11 cellular contexts compared by ENCODE assay signal in genomic region chr12:109963743-109964429, GRCh38. TPM values are rescaled to one million over a fixed set of nuclear protein-coding genes. Genes with fewer than 3 reads are reported as not detected.
A peak's percentile ranks its signal among the peaks of the same experiment; 100 is the strongest.
DNase-seq lines count a peak whose midpoint lies in the region; ATAC-seq and TF ChIP-seq lines count a peak whose summit lies in the region.
"Had no signal": no experiment of that assay in that cellular context is flagged by ENCODE, and none has a peak within 500 bp of the region (broad histone marks: within the 10 kb centered on the region; RNA-seq: fewer than 3 reads in every experiment).

No MANE protein-coding gene starts in this region.

- H3K4me1 ChIP-seq in hepatocyte (ENCODE audit: insufficient read depth) (no peaks in the 10 kb centered on the region), transverse colon (peaks cover 0 to 32% (median 12%) of the 10 kb centered on the region in 4 donors)

- H3K4me3 ChIP-seq in hepatocyte (no peak overlapping the region), transverse colon (no peak overlapping the region)

- no peak for TF ChIP-seq EP300 in transverse colon (IDR thresholded peaks at IDR 0.05; ENCODE audit: low read depth)

- H3K4me2 ChIP-seq in hepatocyte: no peak overlapping the region

- H3K27me3 ChIP-seq in hepatocyte (no peaks in the 10 kb centered on the region), transverse colon (no peaks in the 10 kb centered on the region)

- H3K27ac ChIP-seq in hepatocyte: no peak overlapping the region
- H3K27ac ChIP-seq in transverse colon: peak overlapping the region; percentile 54 to 59 (median 55)

- DNase-seq in activated T-cell treated with anti-CD3 and anti-CD28 coated beads, Interleukin-2, amount 50 U/mL, for 24 hours: no peak
- no peak for DNase-seq in activated T-cell treated with anti-CD3 and anti-CD28 coated beads, Interleukin-2, amount 50 U/mL, for 1 hour
- DNase-seq in amniotic epithelial cell (ENCODE audit: low read depth) (peak; percentile 87), hepatocyte (ENCODE audit: low spot score) (peak; percentile 46), transverse colon (peak; percentile 45), midbrain (lab: John Stamatoyannopoulos, UW) (no peak)
- DNase-seq in stimulated activated naive CD8-positive, alpha-beta T cell treated with anti-CD3 and anti-CD28 coated beads, Interleukin-15, Interleukin-2, amounts not matched to agents 100 U/mL and 50 U/mL, for 24 hours: no peak
- DNase-seq: GDM1, NCI-H1694, T1000 had no signal

- H3K9me2 ChIP-seq in hepatocyte (replicated peaks; ENCODE audit: insufficient read depth): no peaks in the 10 kb centered on the region

- no peak overlapping the region for H3K4me3 Mint-ChIP-seq in activated T-cell treated with anti-CD3 and anti-CD28 coated beads, Interleukin-2, amount 50 U/mL, for 24 hours

- peak overlapping the region; percentile 67 for H3K27ac Mint-ChIP-seq in activated T-cell treated with anti-CD3 and anti-CD28 coated beads, Interleukin-2, amount 50 U/mL, for 24 hours

- H3K27me3 Mint-ChIP-seq in activated T-cell treated with anti-CD3 and anti-CD28 coated beads, Interleukin-2, amount 50 U/mL, for 24 hours: no peaks in the 10 kb centered on the region

- H3K9me3 Mint-ChIP-seq in activated T-cell treated with anti-CD3 and anti-CD28 coated beads, Interleukin-2, amount 50 U/mL, for 24 hours: no peaks in the 10 kb centered on the region

- H3K36me3 ChIP-seq in hepatocyte (replicated peaks; ENCODE audit: insufficient read depth, low read depth) (no peaks in the 10 kb centered on the region), transverse colon (peaks cover 0 to 44% (median 10%) of the 10 kb centered on the region in 4 donors)

- H3K79me2 ChIP-seq in hepatocyte: no peaks in the 10 kb centered on the region

- WGBS in hepatocyte (ENCODE audit: low lambda C conversion rate, missing lambda C conversion rate): 72% methylated on average over 4 of the region's 4 CpGs
- 54 to 56% methylated on average over 4 of the region's 4 CpGs for WGBS in transverse colon (ENCODE audit: low coverage in 1 of 2), 2 donors

- no peak for TF ChIP-seq POLR2A in transverse colon (IDR thresholded peaks at IDR 0.05)

- H3K9me3 ChIP-seq in hepatocyte (ENCODE audit: low read depth) (no peaks in the 10 kb centered on the region), transverse colon (no peaks in the 10 kb centered on the region)

- TF ChIP-seq CTCF in hepatocyte (IDR thresholded peaks at IDR 0.05; ENCODE audit: poor library complexity): no peak
- no peak for TF ChIP-seq CTCF in transverse colon (IDR thresholded peaks at IDR 0.05)

- intact Hi-C loops in transverse colon (cut with DNase I; ENCODE audit: low total_unique reads): no loop called here

- no peaks in the 10 kb centered on the region for H4K20me1 ChIP-seq in hepatocyte (ENCODE audit: insufficient read depth, poor library complexity, severe bottlenecking)

- H3K36me3 Mint-ChIP-seq in activated T-cell treated with anti-CD3 and anti-CD28 coated beads, Interleukin-2, amount 50 U/mL, for 24 hours (ENCODE audit: low read depth): peaks cover 82% of the 10 kb centered on the region

- H2AFZ ChIP-seq in hepatocyte: no peak overlapping the region

- no peak for ATAC-seq in stimulated activated naive CD8-positive, alpha-beta T cell treated with anti-CD3 and anti-CD28 coated beads, Interleukin-15, Interleukin-2, amounts not matched to agents 100 U/mL and 50 U/mL, for 24 hours
- no peak for ATAC-seq in HG03442 (IDR thresholded peaks at IDR 0.05; ENCODE audit: unreplicated experiment)

- peaks cover 17% of the 10 kb centered on the region for H3K4me1 Mint-ChIP-seq in activated T-cell treated with anti-CD3 and anti-CD28 coated beads, Interleukin-2, amount 50 U/mL, for 24 hours (ENCODE audit: low read depth)

- in situ Hi-C loops in transverse colon (cut with MboI; ENCODE audit: low pct_ligation_motif_present in 1 of 4, low pct_unique_long_range_greater_than_20kb in 1 of 4, low sequenced_read_pairs in 3 of 4): no loop called here

RNA-seq across cellular contexts. Expression of gene GIT2, which starts 32.3 kb away (rescaled TPM):
- total RNA-seq in hepatocyte: 20.8 and 22.4 TPM in 2 replicates
- 21.5 and 21.9 TPM in 2 replicates for polyA plus RNA-seq in hepatocyte
- total RNA-seq in transverse colon: 10 to 100 TPM; 25.3 to 64.0 (median 44.0) TPM

RNA-seq across cellular contexts. Expression of gene ANKRD13A, which starts 35.3 kb away (rescaled TPM):
- total RNA-seq in hepatocyte: 49.7 and 55.3 TPM in 2 replicates
- polyA plus RNA-seq in hepatocyte: 13.2 and 14.3 TPM in 2 replicates
- 100 to 1,000 TPM in 3 of 4 donors, 10 to 100 TPM in 1; 96.1 to 189 (median 115) TPM for total RNA-seq in transverse colon

Comparison
In these comparisons a context has a peak if more than half of its experiments do, and no peak if none do; other contexts are left out.
1. DNase-seq: peak in amniotic epithelial cell (single experiment), hepatocyte (single experiment) and transverse colon (single experiment); none in activated T-cell treated with anti-CD3 and anti-CD28 coated beads, Interleukin-2, amount 50 U/mL, for 24 hours (single experiment), activated T-cell treated with anti-CD3 and anti-CD28 coated beads, Interleukin-2, amount 50 U/mL, for 1 hour (single experiment), stimulated activated naive CD8-positive, alpha-beta T cell treated with anti-CD3 and anti-CD28 coated beads, Interleukin-15, Interleukin-2, amounts not matched to agents 100 U/mL and 50 U/mL, for 24 hours (single experiment) and midbrain (single experiment).